1 cellular context compared by ENCODE assay signal in the genomic region with DNA sequence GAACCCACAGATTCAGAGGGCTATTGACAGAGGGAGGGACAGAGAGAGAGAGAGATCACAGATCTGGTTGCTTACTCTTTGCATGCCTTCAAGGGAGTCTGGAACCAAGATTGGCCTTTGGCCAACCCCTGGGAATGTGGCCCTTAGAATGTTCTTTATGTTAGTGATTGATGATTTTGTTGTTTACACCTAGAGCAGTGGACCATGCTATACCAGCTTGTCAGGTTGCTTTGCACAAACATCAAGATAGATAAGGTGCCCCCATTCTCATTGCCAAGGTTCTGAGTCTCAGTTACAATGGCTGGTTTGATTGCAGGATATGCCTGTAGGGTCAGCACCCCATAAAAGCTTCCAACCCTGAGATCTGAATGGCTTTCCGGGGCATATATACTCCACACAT.
TF ChIP-seq lines count a peak whose summit lies in the region.

No MANE protein-coding gene starts in this region.

TF ChIP-seq in HEK293, 187 proteins besides CTCF, POLR2A, EP300 and RAD21 (continued from another document):
- no peak for TF ChIP-seq ZNF157 (tag by site-specific recombination; IDR thresholded peaks at IDR 0.05)
- TF ChIP-seq HOXC10 (CRISPR knock-in tag; IDR thresholded peaks at IDR 0.05): no peak
- TF ChIP-seq ZFHX2 (tag by site-specific recombination; conservative IDR thresholded peaks at IDR 0.05): no peak
- TF ChIP-seq, protein P1, sequence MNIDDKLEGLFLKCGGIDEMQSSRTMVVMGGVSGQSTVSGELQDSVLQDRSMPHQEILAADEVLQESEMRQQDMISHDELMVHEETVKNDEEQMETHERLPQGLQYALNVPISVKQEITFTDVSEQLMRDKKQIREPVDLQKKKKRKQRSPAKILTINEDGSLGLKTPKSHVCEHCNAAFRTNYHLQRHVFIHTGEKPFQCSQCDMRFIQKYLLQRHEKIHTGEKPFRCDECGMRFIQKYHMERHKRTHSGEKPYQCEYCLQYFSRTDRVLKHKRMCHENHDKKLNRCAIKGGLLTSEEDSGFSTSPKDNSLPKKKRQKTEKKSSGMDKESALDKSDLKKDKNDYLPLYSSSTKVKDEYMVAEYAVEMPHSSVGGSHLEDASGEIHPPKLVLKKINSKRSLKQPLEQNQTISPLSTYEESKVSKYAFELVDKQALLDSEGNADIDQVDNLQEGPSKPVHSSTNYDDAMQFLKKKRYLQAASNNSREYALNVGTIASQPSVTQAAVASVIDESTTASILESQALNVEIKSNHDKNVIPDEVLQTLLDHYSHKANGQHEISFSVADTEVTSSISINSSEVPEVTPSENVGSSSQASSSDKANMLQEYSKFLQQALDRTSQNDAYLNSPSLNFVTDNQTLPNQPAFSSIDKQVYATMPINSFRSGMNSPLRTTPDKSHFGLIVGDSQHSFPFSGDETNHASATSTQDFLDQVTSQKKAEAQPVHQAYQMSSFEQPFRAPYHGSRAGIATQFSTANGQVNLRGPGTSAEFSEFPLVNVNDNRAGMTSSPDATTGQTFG (tag by site-specific recombination; IDR thresholded peaks at IDR 0.05; ENCODE audit: borderline replicate concordance): no peak
- TF ChIP-seq, protein P2, sequence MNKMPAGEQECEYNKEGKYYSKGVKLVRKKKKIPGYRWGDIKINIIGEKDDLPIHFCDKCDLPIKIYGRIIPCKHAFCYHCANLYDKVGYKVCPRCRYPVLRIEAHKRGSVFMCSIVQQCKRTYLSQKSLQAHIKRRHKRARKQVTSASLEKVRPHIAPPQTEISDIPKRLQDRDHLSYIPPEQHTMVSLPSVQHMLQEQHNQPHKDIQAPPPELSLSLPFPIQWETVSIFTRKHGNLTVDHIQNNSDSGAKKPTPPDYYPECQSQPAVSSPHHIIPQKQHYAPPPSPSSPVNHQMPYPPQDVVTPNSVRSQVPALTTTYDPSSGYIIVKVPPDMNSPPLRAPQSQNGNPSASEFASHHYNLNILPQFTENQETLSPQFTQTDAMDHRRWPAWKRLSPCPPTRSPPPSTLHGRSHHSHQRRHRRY (tag by site-specific recombination; IDR thresholded peaks at IDR 0.05): no peak
- TF ChIP-seq ZNF843 (tag by site-specific recombination; IDR thresholded peaks at IDR 0.05): peak; percentile 87
- TF ChIP-seq ZNF76 (tag by site-specific recombination; IDR thresholded peaks at IDR 0.05; ENCODE audit: borderline replicate concordance, low read depth): no peak
- TF ChIP-seq KLF9 (tag by site-specific recombination; IDR thresholded peaks at IDR 0.05; ENCODE audit: low read depth): no peak
- no peak for TF ChIP-seq ZNF48 (tag by site-specific recombination; IDR thresholded peaks at IDR 0.05)
- TF ChIP-seq, protein P3, sequence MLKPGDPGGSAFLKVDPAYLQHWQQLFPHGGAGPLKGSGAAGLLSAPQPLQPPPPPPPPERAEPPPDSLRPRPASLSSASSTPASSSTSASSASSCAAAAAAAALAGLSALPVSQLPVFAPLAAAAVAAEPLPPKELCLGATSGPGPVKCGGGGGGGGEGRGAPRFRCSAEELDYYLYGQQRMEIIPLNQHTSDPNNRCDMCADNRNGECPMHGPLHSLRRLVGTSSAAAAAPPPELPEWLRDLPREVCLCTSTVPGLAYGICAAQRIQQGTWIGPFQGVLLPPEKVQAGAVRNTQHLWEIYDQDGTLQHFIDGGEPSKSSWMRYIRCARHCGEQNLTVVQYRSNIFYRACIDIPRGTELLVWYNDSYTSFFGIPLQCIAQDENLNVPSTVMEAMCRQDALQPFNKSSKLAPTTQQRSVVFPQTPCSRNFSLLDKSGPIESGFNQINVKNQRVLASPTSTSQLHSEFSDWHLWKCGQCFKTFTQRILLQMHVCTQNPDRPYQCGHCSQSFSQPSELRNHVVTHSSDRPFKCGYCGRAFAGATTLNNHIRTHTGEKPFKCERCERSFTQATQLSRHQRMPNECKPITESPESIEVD (tag by site-specific recombination; IDR thresholded peaks at IDR 0.05): no peak
- TF ChIP-seq ZNF211 (tag by site-specific recombination; IDR thresholded peaks at IDR 0.05; ENCODE audit: low read depth): no peak
- TF ChIP-seq, protein P4, sequence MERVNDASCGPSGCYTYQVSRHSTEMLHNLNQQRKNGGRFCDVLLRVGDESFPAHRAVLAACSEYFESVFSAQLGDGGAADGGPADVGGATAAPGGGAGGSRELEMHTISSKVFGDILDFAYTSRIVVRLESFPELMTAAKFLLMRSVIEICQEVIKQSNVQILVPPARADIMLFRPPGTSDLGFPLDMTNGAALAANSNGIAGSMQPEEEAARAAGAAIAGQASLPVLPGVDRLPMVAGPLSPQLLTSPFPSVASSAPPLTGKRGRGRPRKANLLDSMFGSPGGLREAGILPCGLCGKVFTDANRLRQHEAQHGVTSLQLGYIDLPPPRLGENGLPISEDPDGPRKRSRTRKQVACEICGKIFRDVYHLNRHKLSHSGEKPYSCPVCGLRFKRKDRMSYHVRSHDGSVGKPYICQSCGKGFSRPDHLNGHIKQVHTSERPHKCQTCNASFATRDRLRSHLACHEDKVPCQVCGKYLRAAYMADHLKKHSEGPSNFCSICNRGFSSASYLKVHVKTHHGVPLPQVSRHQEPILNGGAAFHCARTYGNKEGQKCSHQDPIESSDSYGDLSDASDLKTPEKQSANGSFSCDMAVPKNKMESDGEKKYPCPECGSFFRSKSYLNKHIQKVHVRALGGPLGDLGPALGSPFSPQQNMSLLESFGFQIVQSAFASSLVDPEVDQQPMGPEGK (tag by site-specific recombination; IDR thresholded peaks at IDR 0.05): no peak
- TF ChIP-seq ZNF426 (tag by site-specific recombination; IDR thresholded peaks at IDR 0.05): no peak
- no peak for TF ChIP-seq IKZF3 (tag by site-specific recombination; IDR thresholded peaks at IDR 0.05)
- TF ChIP-seq, protein P5, sequence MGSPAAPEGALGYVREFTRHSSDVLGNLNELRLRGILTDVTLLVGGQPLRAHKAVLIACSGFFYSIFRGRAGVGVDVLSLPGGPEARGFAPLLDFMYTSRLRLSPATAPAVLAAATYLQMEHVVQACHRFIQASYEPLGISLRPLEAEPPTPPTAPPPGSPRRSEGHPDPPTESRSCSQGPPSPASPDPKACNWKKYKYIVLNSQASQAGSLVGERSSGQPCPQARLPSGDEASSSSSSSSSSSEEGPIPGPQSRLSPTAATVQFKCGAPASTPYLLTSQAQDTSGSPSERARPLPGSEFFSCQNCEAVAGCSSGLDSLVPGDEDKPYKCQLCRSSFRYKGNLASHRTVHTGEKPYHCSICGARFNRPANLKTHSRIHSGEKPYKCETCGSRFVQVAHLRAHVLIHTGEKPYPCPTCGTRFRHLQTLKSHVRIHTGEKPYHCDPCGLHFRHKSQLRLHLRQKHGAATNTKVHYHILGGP (tag by site-specific recombination; IDR thresholded peaks at IDR 0.05): no peak
- TF ChIP-seq ZBTB20 (tag by site-specific recombination; IDR thresholded peaks at IDR 0.05): peak; percentile 81
- peak; percentile 85 for TF ChIP-seq FEZF1 (tag by site-specific recombination; IDR thresholded peaks at IDR 0.05)
- TF ChIP-seq, protein P6, sequence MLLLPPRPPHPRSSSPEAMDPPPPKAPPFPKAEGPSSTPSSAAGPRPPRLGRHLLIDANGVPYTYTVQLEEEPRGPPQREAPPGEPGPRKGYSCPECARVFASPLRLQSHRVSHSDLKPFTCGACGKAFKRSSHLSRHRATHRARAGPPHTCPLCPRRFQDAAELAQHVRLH (tag by site-specific recombination; IDR thresholded peaks at IDR 0.05): 0 out of 2 replicates have a peak, but pooled peaks have one; percentile 24
- no peak for TF ChIP-seq ZBTB7A (tag by site-specific recombination; IDR thresholded peaks at IDR 0.05; ENCODE audit: low read depth)
- peak; percentile 58; the same call in 1 of the 2 replicates for TF ChIP-seq TRIM28 (IDR thresholded peaks at IDR 0.05; ENCODE audit: borderline replicate concordance, low read length)
- no peak for TF ChIP-seq ZFP37 (tag by site-specific recombination; IDR thresholded peaks at IDR 0.05)
- peak; percentile 90 for TF ChIP-seq ZXDB (tag by site-specific recombination; IDR thresholded peaks at IDR 0.05)
- TF ChIP-seq ZNF350 (tag by site-specific recombination; IDR thresholded peaks at IDR 0.05): no peak
- TF ChIP-seq ZNF747 (tag by site-specific recombination; IDR thresholded peaks at IDR 0.05): no peak
- TF ChIP-seq ZNF24 (tag by site-specific recombination; IDR thresholded peaks at IDR 0.05): no peak
- no peak for TF ChIP-seq ZEB2 (tag by site-specific recombination; IDR thresholded peaks at IDR 0.05)
- peak; percentile 43; the same call in 1 of the 2 replicates for TF ChIP-seq ZNF600 (tag by site-specific recombination; IDR thresholded peaks at IDR 0.05)
TF ChIP-seq in HEK293: peak in this region for 13.
